Comparison of ENCODE assay signal across 25 cellular contexts in genomic region chr2:30298302-30298701, GRCh38.
A peak's percentile ranks its signal among the peaks of the same experiment; 100 is the strongest.
DNase-seq lines count a peak whose midpoint lies in the region; ATAC-seq, FAIRE-seq and TF ChIP-seq lines count a peak whose summit lies in the region.
"Had no signal": no experiment of that assay in that cellular context is flagged by ENCODE, and none has a peak within 500 bp of the region (broad histone marks: within the 10 kb centered on the region; RNA-seq: fewer than 3 reads in every experiment).

No MANE protein-coding gene starts in this region.

- H2AFZ ChIP-seq in neural cell (ENCODE audit: low read depth, low read length) = no peak overlapping the region
- H2AFZ ChIP-seq: PC-9 had no signal

- no peaks in the 10 kb centered on the region for H3K9me3 ChIP-seq in neural cell (ENCODE audit: low read length)
- H3K9me3 ChIP-seq: adrenal gland; BLaER1 treated with 17β-estradiol and CSF1 and Interleukin-3, amounts not matched to agents 10 nM and 100 nM; esophagus muscularis mucosa; gastroesophageal sphincter; MG63; suprapubic skin had no signal

- no peak for TF ChIP-seq EP300 in neural cell (conservative IDR thresholded peaks at IDR 0.05; ENCODE audit: poor library complexity, severe bottlenecking)

- intact Hi-C loops in activated CD8-positive, alpha-beta T cell treated with anti-CD3 and anti-CD28 coated beads for 36 hours (cut with micrococcal nuclease) = no loop called here

- peak overlapping the region; percentile 12 for H3K27ac ChIP-seq in neural cell (ENCODE audit: low read length)
- H3K27ac ChIP-seq: adrenal gland; BLaER1 treated with 17β-estradiol and CSF1 and Interleukin-3, amounts not matched to agents 10 nM and 100 nM; PC-9; suprapubic skin had no signal

- no peak overlapping the region for H3K4me3 ChIP-seq in neural cell (ENCODE audit: low read length)
- H3K4me3 ChIP-seq: adrenal gland; BLaER1 treated with 17β-estradiol and CSF1 and Interleukin-3, amounts not matched to agents 10 nM and 100 nM; esophagus muscularis mucosa; gastroesophageal sphincter; lung; MG63; PC-9; suprapubic skin had no signal

- H4K20me1 ChIP-seq in neural cell (ENCODE audit: insufficient read depth) = no peaks in the 10 kb centered on the region
- H4K20me1 ChIP-seq: BLaER1 treated with 17β-estradiol and CSF1 and Interleukin-3, amounts not matched to agents 10 nM and 100 nM had no signal

- no peaks in the 10 kb centered on the region for H3K36me3 ChIP-seq in neural cell (ENCODE audit: insufficient read depth, low read length)
- H3K36me3 ChIP-seq: adrenal gland; BLaER1 treated with 17β-estradiol and CSF1 and Interleukin-3, amounts not matched to agents 10 nM and 100 nM; esophagus muscularis mucosa; gastroesophageal sphincter; MG63; suprapubic skin had no signal

- H3K9me3 Mint-ChIP-seq in activated CD8-positive, alpha-beta T cell treated with anti-CD3 and anti-CD28 coated beads for 36 hours = peaks cover 5% of the 10 kb centered on the region
- H3K9me3 Mint-ChIP-seq in activated CD8-positive, alpha-beta T cell treated with anti-CD3 and anti-CD28 coated beads, Interleukin-2, amount 10 ng/mL, durations not matched to agents 7 days and 5 days (ENCODE audit: insufficient read depth) = no peaks in the 10 kb centered on the region

- CTCF ChIA-PET in activated CD8-positive, alpha-beta T cell treated with anti-CD3 and anti-CD28 coated beads for 36 hours (lab: Charles Lee) = interaction anchor here (1.0 to 2.0 kb wide), 3 partner anchors 10 to 89 kb away, joined by 4 to 6 read pairs (median 4); no protein-coding TSS in a partner anchor
- CTCF ChIA-PET in activated CD8-positive, alpha-beta T cell treated with anti-CD3 and anti-CD28 coated beads, Interleukin-2, amount 10 ng/mL, durations not matched to agents 7 days and 5 days (lab: Charles Lee) = interaction anchor here (0.8 kb wide), 1 partner anchor 133 kb away, joined by 3 read pairs; no protein-coding TSS in a partner anchor

- H3K27ac Mint-ChIP-seq in activated CD8-positive, alpha-beta T cell treated with anti-CD3 and anti-CD28 coated beads for 36 hours = no peak overlapping the region
- no peak overlapping the region for H3K27ac Mint-ChIP-seq in activated CD8-positive, alpha-beta T cell treated with anti-CD3 and anti-CD28 coated beads, Interleukin-2, amount 10 ng/mL, durations not matched to agents 7 days and 5 days

- POLR2A ChIA-PET in activated CD8-positive, alpha-beta T cell treated with anti-CD3 and anti-CD28 coated beads for 36 hours (lab: Charles Lee) = interaction anchor here (0.7 to 1.5 kb wide), 2 partner anchors 22 to 38 kb away, joined by 3 to 5 read pairs; no protein-coding TSS in a partner anchor
- POLR2A ChIA-PET in activated CD8-positive, alpha-beta T cell treated with anti-CD3 and anti-CD28 coated beads, Interleukin-2, amount 10 ng/mL, durations not matched to agents 7 days and 5 days (lab: Charles Lee) = no interaction called here

- H3F3A ChIP-seq in neural cell (ENCODE audit: insufficient read depth, low read length, poor library complexity, severe bottlenecking) = no peaks in the 10 kb centered on the region

- H3K36me3 Mint-ChIP-seq in activated CD8-positive, alpha-beta T cell treated with anti-CD3 and anti-CD28 coated beads for 36 hours (ENCODE audit: low read depth) = no peaks in the 10 kb centered on the region
- H3K36me3 Mint-ChIP-seq in activated CD8-positive, alpha-beta T cell treated with anti-CD3 and anti-CD28 coated beads, Interleukin-2, amount 10 ng/mL, durations not matched to agents 7 days and 5 days (ENCODE audit: low read depth) = no peaks in the 10 kb centered on the region

- no peaks in the 10 kb centered on the region for H3K27me3 ChIP-seq in neural cell (ENCODE audit: insufficient read depth, low read depth, low read length)
- H3K27me3 ChIP-seq: adrenal gland; BLaER1 treated with 17β-estradiol and CSF1 and Interleukin-3, amounts not matched to agents 10 nM and 100 nM; esophagus muscularis mucosa; gastroesophageal sphincter; MG63; suprapubic skin had no signal

- peak; percentile 40 for ATAC-seq in activated CD8-positive, alpha-beta T cell treated with anti-CD3 and anti-CD28 coated beads for 36 hours
- ATAC-seq in activated CD8-positive, alpha-beta T cell treated with anti-CD3 and anti-CD28 coated beads, Interleukin-2, amount 10 ng/mL, durations not matched to agents 7 days and 5 days = no peak
- ATAC-seq: effector memory CD8-positive, alpha-beta T cell; gastroesophageal sphincter had no signal

- TF ChIP-seq CTCF in activated CD8-positive, alpha-beta T cell treated with anti-CD3 and anti-CD28 coated beads for 36 hours (IDR thresholded peaks at IDR 0.05) = no peak
- no peak for TF ChIP-seq CTCF in neural cell (IDR thresholded peaks at IDR 0.05; ENCODE audit: poor library complexity, severe bottlenecking)

- H3K9me2 ChIP-seq in neural cell (ENCODE audit: insufficient read depth, low read length) = no peaks in the 10 kb centered on the region

- no peak for TF ChIP-seq RAD21 in neural cell (conservative IDR thresholded peaks at IDR 0.05)

- peaks cover 26% of the 10 kb centered on the region for H3K4me1 Mint-ChIP-seq in activated CD8-positive, alpha-beta T cell treated with anti-CD3 and anti-CD28 coated beads for 36 hours (ENCODE audit: low read depth)
- peaks cover 9% of the 10 kb centered on the region for H3K4me1 Mint-ChIP-seq in activated CD8-positive, alpha-beta T cell treated with anti-CD3 and anti-CD28 coated beads, Interleukin-2, amount 10 ng/mL, durations not matched to agents 7 days and 5 days (ENCODE audit: low read depth)

- H3K4me2 ChIP-seq in neural cell (ENCODE audit: low read length) = no peak overlapping the region
- H3K4me2 ChIP-seq: BLaER1 treated with 17β-estradiol and CSF1 and Interleukin-3, amounts not matched to agents 10 nM and 100 nM; PC-9 had no signal

- no peak overlapping the region for H3K9ac ChIP-seq in neural cell (ENCODE audit: low read length)
- H3K9ac ChIP-seq: BLaER1 treated with 17β-estradiol and CSF1 and Interleukin-3, amounts not matched to agents 10 nM and 100 nM had no signal

- FAIRE-seq in GM19239 (lab: Jason Lieb, UNC) = no peak
- FAIRE-seq: colon, kidney had no signal

- no peak overlapping the region for H3K4me3 Mint-ChIP-seq in activated CD8-positive, alpha-beta T cell treated with anti-CD3 and anti-CD28 coated beads for 36 hours
- H3K4me3 Mint-ChIP-seq in activated CD8-positive, alpha-beta T cell treated with anti-CD3 and anti-CD28 coated beads, Interleukin-2, amount 10 ng/mL, durations not matched to agents 7 days and 5 days = no peak overlapping the region
- H3K4me3 Mint-ChIP-seq: effector memory CD8-positive, alpha-beta T cell had no signal

- no peaks in the 10 kb centered on the region for H3K27me3 Mint-ChIP-seq in activated CD8-positive, alpha-beta T cell treated with anti-CD3 and anti-CD28 coated beads for 36 hours
- no peaks in the 10 kb centered on the region for H3K27me3 Mint-ChIP-seq in activated CD8-positive, alpha-beta T cell treated with anti-CD3 and anti-CD28 coated beads, Interleukin-2, amount 10 ng/mL, durations not matched to agents 7 days and 5 days (ENCODE audit: low read depth)
- H3K27me3 Mint-ChIP-seq: effector memory CD8-positive, alpha-beta T cell had no signal

- H3K79me2 ChIP-seq in neural cell (replicated peaks; ENCODE audit: insufficient read depth, low read length) = no peaks in the 10 kb centered on the region

- no peak for DNase-seq in activated CD8-positive, alpha-beta T cell treated with anti-CD3 and anti-CD28 coated beads for 36 hours
- no peak for DNase-seq in activated CD8-positive, alpha-beta T cell treated with anti-CD3 and anti-CD28 coated beads, Interleukin-2, amount 10 ng/mL, durations not matched to agents 7 days and 5 days
- DNase-seq in GM19239 (ENCODE audit: insufficient read length, low spot score) (peak; percentile 16), MV-4-11 (lab: John Stamatoyannopoulos, UW) (peak; percentile 45), NCI-H446 (lab: John Stamatoyannopoulos, UW) (no peak), NCI-H2081 treated with DMSO at 0.1 percent for 48 hours (lab: John Stamatoyannopoulos, UW) (no peak), HCEC 1CT (no peak)
- DNase-seq: activated T-cell treated with anti-CD3 and anti-CD28 coated beads, Interleukin-2, amount 50 U/mL, for 1 hour; adrenal gland; effector memory CD8-positive, alpha-beta T cell; kidney; MG63; NCI-H1436 treated with DMSO at 0.1 percent for 48 hours; NCI-H748 treated with DMSO at 0.1 percent for 48 hours; occipital lobe; PC-9; stimulated activated CD4-positive, alpha-beta T cell treated with anti-CD3 and anti-CD28 coated beads, Interleukin-4, amount 100 ng/mL, for 4 hours; T-helper 1 cell had no signal

TF ChIP-seq in neural cell, 6 proteins besides CTCF, POLR2A, EP300 and RAD21:
- TF ChIP-seq REST (IDR thresholded peaks at IDR 0.05; ENCODE audit: borderline replicate concordance) = peak; percentile 30
- no peak for TF ChIP-seq TAF1 (IDR thresholded peaks at IDR 0.05; ENCODE audit: low read depth)
- peak; percentile 54 for TF ChIP-seq POLR2AphosphoS5 (IDR thresholded peaks at IDR 0.05)
TF ChIP-seq in neural cell: peak in this region for 2.

Comparison
In these comparisons a context has a peak if more than half of its experiments do, and no peak if none do; other contexts are left out.
1. DNase-seq: peak in GM19239 (single experiment) and MV-4-11 (single experiment); none in activated CD8-positive, alpha-beta T cell treated with anti-CD3 and anti-CD28 coated beads for 36 hours (single experiment), activated CD8-positive, alpha-beta T cell treated with anti-CD3 and anti-CD28 coated beads, Interleukin-2, amount 10 ng/mL, durations not matched to agents 7 days and 5 days (single experiment), NCI-H446 (0 of 2), NCI-H2081 treated with DMSO at 0.1 percent for 48 hours (single experiment) and HCEC 1CT (single experiment).